In genomic region chr20:46040902-46041535, GRCh38 we compare ENCODE assay signal across 1 cellular context.
TF ChIP-seq lines count a peak whose summit lies in the region.

No MANE protein-coding gene starts in this region.

TF ChIP-seq in HepG2, 621 proteins besides CTCF, POLR2A, EP300 and RAD21 (continued from another document and continues in another):
- TF ChIP-seq, protein P1, sequence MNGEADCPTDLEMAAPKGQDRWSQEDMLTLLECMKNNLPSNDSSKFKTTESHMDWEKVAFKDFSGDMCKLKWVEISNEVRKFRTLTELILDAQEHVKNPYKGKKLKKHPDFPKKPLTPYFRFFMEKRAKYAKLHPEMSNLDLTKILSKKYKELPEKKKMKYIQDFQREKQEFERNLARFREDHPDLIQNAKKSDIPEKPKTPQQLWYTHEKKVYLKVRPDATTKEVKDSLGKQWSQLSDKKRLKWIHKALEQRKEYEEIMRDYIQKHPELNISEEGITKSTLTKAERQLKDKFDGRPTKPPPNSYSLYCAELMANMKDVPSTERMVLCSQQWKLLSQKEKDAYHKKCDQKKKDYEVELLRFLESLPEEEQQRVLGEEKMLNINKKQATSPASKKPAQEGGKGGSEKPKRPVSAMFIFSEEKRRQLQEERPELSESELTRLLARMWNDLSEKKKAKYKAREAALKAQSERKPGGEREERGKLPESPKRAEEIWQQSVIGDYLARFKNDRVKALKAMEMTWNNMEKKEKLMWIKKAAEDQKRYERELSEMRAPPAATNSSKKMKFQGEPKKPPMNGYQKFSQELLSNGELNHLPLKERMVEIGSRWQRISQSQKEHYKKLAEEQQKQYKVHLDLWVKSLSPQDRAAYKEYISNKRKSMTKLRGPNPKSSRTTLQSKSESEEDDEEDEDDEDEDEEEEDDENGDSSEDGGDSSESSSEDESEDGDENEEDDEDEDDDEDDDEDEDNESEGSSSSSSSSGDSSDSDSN (CRISPR knock-in tag; IDR thresholded peaks at IDR 0.05): no peak
- TF ChIP-seq THAP7 (CRISPR knock-in tag; IDR thresholded peaks at IDR 0.05) (no peak), RBFOX2 (IDR thresholded peaks at IDR 0.05; ENCODE audit: low read depth, low read length) (no peak), EZH2 (conservative IDR thresholded peaks at IDR 0.05; ENCODE audit: low read depth, low read length) (no peak), BRD4 (CRISPR knock-in tag; IDR thresholded peaks at IDR 0.05) (no peak), ZBTB3 (CRISPR knock-in tag; IDR thresholded peaks at IDR 0.05; ENCODE audit: borderline replicate concordance, low read depth) (no peak), ZNF746 (CRISPR knock-in tag; IDR thresholded peaks at IDR 0.05) (peak; percentile 73; the same call in 1 of the 2 replicates), PHF20 (CRISPR knock-in tag; IDR thresholded peaks at IDR 0.05) (peak; percentile 30; the same call in 1 of the 2 replicates), TBP (CRISPR knock-in tag; IDR thresholded peaks at IDR 0.05) (no peak), SP5 (CRISPR knock-in tag; IDR thresholded peaks at IDR 0.05; ENCODE audit: borderline replicate concordance, low read depth) (peak; percentile 61), SMAD1 (CRISPR knock-in tag; IDR thresholded peaks at IDR 0.05; ENCODE audit: borderline replicate concordance, low read depth) (no peak), ZNF569 (CRISPR knock-in tag; IDR thresholded peaks at IDR 0.05; ENCODE audit: borderline replicate concordance) (no peak), ZNF678 (CRISPR knock-in tag; IDR thresholded peaks at IDR 0.05) (peak; percentile 92; the same call in 1 of the 2 replicates), ZNF468 (CRISPR knock-in tag; IDR thresholded peaks at IDR 0.05) (no peak), TSC22D2 (CRISPR knock-in tag; IDR thresholded peaks at IDR 0.05; ENCODE audit: borderline replicate concordance) (peak; percentile 99), ZNF20 (CRISPR knock-in tag; IDR thresholded peaks at IDR 0.05) (0 out of 2 replicates have a peak, but pooled peaks have one; percentile 62), ZNF614 (CRISPR knock-in tag; IDR thresholded peaks at IDR 0.05; ENCODE audit: borderline replicate concordance) (peak; percentile 84; the same call in 1 of the 2 replicates), GMEB1 (CRISPR knock-in tag; IDR thresholded peaks at IDR 0.05; ENCODE audit: borderline replicate concordance) (no peak), MYPOP (CRISPR knock-in tag; IDR thresholded peaks at IDR 0.05) (peak; percentile 38; the same call in 1 of the 2 replicates), ZNF264 (CRISPR knock-in tag; IDR thresholded peaks at IDR 0.05) (peak; percentile 95), KDM3A (CRISPR knock-in tag; IDR thresholded peaks at IDR 0.05; ENCODE audit: low read depth) (peak; percentile 84; the same call in 1 of the 2 replicates), ESRRA (CRISPR knock-in tag; IDR thresholded peaks at IDR 0.05; ENCODE audit: low read depth) (0 out of 2 replicates have a peak, but pooled peaks have one; percentile 35), ZNF205 (CRISPR knock-in tag; IDR thresholded peaks at IDR 0.05) (0 out of 2 replicates have a peak, but pooled peaks have one; percentile 32), ZNF326 (CRISPR knock-in tag; IDR thresholded peaks at IDR 0.05; ENCODE audit: borderline replicate concordance) (peak; percentile 88; the same call in 1 of the 2 replicates), ISL2 (CRISPR knock-in tag; IDR thresholded peaks at IDR 0.05) (peak; percentile 65), FLYWCH1 (CRISPR knock-in tag; IDR thresholded peaks at IDR 0.05) (peak; percentile 51; the same call in 1 of the 2 replicates), CC2D1A (CRISPR knock-in tag; IDR thresholded peaks at IDR 0.05) (no peak), SRSF9 (IDR thresholded peaks at IDR 0.05; ENCODE audit: borderline replicate concordance, insufficient read depth, low read depth, low read length, poor library complexity, severe bottlenecking) (no peak), ZNF839 (CRISPR knock-in tag; IDR thresholded peaks at IDR 0.05; ENCODE audit: borderline replicate concordance) (no peak), SOX13 (IDR thresholded peaks at IDR 0.05) (no peak), SOX13 (CRISPR knock-in tag; conservative IDR thresholded peaks at IDR 0.05 in 1 of 2, IDR thresholded peaks at IDR 0.05 in 1 of 2) (peak in 1 of 2 experiments; percentile 68; a peak in 2 of 4 replicates), GLMP (CRISPR knock-in tag; IDR thresholded peaks at IDR 0.05; ENCODE audit: borderline replicate concordance) (peak; percentile 78; the same call in 1 of the 2 replicates)
- TF ChIP-seq, protein P2, sequence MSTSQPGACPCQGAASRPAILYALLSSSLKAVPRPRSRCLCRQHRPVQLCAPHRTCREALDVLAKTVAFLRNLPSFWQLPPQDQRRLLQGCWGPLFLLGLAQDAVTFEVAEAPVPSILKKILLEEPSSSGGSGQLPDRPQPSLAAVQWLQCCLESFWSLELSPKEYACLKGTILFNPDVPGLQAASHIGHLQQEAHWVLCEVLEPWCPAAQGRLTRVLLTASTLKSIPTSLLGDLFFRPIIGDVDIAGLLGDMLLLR (CRISPR knock-in tag; IDR thresholded peaks at IDR 0.05): peak; percentile 83
- TF ChIP-seq, protein P3, sequence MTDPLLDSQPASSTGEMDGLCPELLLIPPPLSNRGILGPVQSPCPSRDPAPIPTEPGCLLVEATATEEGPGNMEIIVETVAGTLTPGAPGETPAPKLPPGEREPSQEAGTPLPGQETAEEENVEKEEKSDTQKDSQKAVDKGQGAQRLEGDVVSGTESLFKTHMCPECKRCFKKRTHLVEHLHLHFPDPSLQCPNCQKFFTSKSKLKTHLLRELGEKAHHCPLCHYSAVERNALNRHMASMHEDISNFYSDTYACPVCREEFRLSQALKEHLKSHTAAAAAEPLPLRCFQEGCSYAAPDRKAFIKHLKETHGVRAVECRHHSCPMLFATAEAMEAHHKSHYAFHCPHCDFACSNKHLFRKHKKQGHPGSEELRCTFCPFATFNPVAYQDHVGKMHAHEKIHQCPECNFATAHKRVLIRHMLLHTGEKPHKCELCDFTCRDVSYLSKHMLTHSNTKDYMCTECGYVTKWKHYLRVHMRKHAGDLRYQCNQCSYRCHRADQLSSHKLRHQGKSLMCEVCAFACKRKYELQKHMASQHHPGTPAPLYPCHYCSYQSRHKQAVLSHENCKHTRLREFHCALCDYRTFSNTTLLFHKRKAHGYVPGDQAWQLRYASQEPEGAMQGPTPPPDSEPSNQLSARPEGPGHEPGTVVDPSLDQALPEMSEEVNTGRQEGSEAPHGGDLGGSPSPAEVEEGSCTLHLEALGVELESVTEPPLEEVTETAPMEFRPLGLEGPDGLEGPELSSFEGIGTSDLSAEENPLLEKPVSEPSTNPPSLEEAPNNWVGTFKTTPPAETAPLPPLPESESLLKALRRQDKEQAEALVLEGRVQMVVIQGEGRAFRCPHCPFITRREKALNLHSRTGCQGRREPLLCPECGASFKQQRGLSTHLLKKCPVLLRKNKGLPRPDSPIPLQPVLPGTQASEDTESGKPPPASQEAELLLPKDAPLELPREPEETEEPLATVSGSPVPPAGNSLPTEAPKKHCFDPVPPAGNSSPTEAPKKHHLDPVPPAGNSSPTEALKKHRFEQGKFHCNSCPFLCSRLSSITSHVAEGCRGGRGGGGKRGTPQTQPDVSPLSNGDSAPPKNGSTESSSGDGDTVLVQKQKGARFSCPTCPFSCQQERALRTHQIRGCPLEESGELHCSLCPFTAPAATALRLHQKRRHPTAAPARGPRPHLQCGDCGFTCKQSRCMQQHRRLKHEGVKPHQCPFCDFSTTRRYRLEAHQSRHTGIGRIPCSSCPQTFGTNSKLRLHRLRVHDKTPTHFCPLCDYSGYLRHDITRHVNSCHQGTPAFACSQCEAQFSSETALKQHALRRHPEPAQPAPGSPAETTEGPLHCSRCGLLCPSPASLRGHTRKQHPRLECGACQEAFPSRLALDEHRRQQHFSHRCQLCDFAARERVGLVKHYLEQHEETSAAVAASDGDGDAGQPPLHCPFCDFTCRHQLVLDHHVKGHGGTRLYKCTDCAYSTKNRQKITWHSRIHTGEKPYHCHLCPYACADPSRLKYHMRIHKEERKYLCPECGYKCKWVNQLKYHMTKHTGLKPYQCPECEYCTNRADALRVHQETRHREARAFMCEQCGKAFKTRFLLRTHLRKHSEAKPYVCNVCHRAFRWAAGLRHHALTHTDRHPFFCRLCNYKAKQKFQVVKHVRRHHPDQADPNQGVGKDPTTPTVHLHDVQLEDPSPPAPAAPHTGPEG (CRISPR knock-in tag; IDR thresholded peaks at IDR 0.05): peak; percentile 84
- TF ChIP-seq, protein P4, sequence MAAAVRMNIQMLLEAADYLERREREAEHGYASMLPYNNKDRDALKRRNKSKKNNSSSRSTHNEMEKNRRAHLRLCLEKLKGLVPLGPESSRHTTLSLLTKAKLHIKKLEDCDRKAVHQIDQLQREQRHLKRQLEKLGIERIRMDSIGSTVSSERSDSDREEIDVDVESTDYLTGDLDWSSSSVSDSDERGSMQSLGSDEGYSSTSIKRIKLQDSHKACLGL (CRISPR knock-in tag; IDR thresholded peaks at IDR 0.05): peak; percentile 66
- TF ChIP-seq, protein P5, sequence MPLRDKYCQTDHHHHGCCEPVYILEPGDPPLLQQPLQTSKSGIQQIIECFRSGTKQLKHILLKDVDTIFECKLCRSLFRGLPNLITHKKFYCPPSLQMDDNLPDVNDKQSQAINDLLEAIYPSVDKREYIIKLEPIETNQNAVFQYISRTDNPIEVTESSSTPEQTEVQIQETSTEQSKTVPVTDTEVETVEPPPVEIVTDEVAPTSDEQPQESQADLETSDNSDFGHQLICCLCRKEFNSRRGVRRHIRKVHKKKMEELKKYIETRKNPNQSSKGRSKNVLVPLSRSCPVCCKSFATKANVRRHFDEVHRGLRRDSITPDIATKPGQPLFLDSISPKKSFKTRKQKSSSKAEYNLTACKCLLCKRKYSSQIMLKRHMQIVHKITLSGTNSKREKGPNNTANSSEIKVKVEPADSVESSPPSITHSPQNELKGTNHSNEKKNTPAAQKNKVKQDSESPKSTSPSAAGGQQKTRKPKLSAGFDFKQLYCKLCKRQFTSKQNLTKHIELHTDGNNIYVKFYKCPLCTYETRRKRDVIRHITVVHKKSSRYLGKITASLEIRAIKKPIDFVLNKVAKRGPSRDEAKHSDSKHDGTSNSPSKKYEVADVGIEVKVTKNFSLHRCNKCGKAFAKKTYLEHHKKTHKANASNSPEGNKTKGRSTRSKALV (CRISPR knock-in tag; IDR thresholded peaks at IDR 0.05): no peak; the same call in 1 of the 2 replicates
- TF ChIP-seq, protein P6, sequence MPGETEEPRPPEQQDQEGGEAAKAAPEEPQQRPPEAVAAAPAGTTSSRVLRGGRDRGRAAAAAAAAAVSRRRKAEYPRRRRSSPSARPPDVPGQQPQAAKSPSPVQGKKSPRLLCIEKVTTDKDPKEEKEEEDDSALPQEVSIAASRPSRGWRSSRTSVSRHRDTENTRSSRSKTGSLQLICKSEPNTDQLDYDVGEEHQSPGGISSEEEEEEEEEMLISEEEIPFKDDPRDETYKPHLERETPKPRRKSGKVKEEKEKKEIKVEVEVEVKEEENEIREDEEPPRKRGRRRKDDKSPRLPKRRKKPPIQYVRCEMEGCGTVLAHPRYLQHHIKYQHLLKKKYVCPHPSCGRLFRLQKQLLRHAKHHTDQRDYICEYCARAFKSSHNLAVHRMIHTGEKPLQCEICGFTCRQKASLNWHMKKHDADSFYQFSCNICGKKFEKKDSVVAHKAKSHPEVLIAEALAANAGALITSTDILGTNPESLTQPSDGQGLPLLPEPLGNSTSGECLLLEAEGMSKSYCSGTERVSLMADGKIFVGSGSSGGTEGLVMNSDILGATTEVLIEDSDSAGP (CRISPR knock-in tag; IDR thresholded peaks at IDR 0.05; ENCODE audit: borderline replicate concordance): no peak; the same call in 1 of the 2 replicates
- TF ChIP-seq, protein P7, sequence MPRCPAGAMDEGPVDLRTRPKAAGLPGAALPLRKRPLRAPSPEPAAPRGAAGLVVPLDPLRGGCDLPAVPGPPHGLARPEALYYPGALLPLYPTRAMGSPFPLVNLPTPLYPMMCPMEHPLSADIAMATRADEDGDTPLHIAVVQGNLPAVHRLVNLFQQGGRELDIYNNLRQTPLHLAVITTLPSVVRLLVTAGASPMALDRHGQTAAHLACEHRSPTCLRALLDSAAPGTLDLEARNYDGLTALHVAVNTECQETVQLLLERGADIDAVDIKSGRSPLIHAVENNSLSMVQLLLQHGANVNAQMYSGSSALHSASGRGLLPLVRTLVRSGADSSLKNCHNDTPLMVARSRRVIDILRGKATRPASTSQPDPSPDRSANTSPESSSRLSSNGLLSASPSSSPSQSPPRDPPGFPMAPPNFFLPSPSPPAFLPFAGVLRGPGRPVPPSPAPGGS (CRISPR knock-in tag; IDR thresholded peaks at IDR 0.05): peak; percentile 82; the same call in 1 of the 2 replicates
